ENCODE assay signal across 1 cellular context in genomic region chr16:10601444-10602401, GRCh38.
A peak's percentile ranks its signal among the peaks of the same experiment; 100 is the strongest.
TF ChIP-seq lines count a peak whose summit lies in the region.

No MANE protein-coding gene starts in this region.

TF ChIP-seq in HepG2, 621 proteins besides CTCF, POLR2A, EP300 and RAD21 (continued from another document and continues in another):
- TF ChIP-seq, protein P1, sequence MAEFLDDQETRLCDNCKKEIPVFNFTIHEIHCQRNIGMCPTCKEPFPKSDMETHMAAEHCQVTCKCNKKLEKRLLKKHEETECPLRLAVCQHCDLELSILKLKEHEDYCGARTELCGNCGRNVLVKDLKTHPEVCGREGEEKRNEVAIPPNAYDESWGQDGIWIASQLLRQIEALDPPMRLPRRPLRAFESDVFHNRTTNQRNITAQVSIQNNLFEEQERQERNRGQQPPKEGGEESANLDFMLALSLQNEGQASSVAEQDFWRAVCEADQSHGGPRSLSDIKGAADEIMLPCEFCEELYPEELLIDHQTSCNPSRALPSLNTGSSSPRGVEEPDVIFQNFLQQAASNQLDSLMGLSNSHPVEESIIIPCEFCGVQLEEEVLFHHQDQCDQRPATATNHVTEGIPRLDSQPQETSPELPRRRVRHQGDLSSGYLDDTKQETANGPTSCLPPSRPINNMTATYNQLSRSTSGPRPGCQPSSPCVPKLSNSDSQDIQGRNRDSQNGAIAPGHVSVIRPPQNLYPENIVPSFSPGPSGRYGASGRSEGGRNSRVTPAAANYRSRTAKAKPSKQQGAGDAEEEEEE (CRISPR knock-in tag; IDR thresholded peaks at IDR 0.05; ENCODE audit: borderline replicate concordance), result 0 out of 2 replicates have a peak, but pooled peaks have one; percentile 51
- TF ChIP-seq SPEN (CRISPR knock-in tag; IDR thresholded peaks at IDR 0.05; ENCODE audit: low read depth) (peak; percentile 54; the same call in 1 of the 2 replicates), ZNF713 (CRISPR knock-in tag; IDR thresholded peaks at IDR 0.05) (no peak), KDM6A (CRISPR knock-in tag; IDR thresholded peaks at IDR 0.05; ENCODE audit: low read depth) (no peak; the same call in 1 of the 2 replicates), ZNF430 (CRISPR knock-in tag; IDR thresholded peaks at IDR 0.05) (no peak), EED (CRISPR knock-in tag; IDR thresholded peaks at IDR 0.05) (no peak), HDAC1 (CRISPR knock-in tag; IDR thresholded peaks at IDR 0.05) (peak; percentile 57; the same call in 1 of the 2 replicates), ZNF629 (CRISPR knock-in tag; conservative IDR thresholded peaks at IDR 0.05) (peak; percentile 64), THRA (CRISPR knock-in tag; IDR thresholded peaks at IDR 0.05; ENCODE audit: borderline replicate concordance) (peak; percentile 89; the same call in 1 of the 2 replicates), SOX6 (IDR thresholded peaks at IDR 0.05) (no peak), SOX6 (CRISPR knock-in tag; IDR thresholded peaks at IDR 0.05) (peak; percentile 85), ZNF737 (CRISPR knock-in tag; IDR thresholded peaks at IDR 0.05; ENCODE audit: borderline replicate concordance) (no peak), ZNF772 (CRISPR knock-in tag; IDR thresholded peaks at IDR 0.05) (peak; percentile 27; the same call in 1 of the 2 replicates), ZKSCAN1 (IDR thresholded peaks at IDR 0.05; ENCODE audit: low read length) (peak; percentile 98), BCL3 (CRISPR knock-in tag; IDR thresholded peaks at IDR 0.05) (peak; percentile 74; the same call in 1 of the 2 replicates), ZMAT3 (CRISPR knock-in tag; conservative IDR thresholded peaks at IDR 0.05) (no peak), AKAP8 (CRISPR knock-in tag; IDR thresholded peaks at IDR 0.05) (no peak), FOXA1 (IDR thresholded peaks at IDR 0.05) (peak; percentile 87), FOXA1 (CRISPR knock-in tag; IDR thresholded peaks at IDR 0.05) (peak; percentile 95), ZNF501 (CRISPR knock-in tag; IDR thresholded peaks at IDR 0.05) (peak; percentile 43; the same call in 1 of the 2 replicates), ZNF552 (CRISPR knock-in tag; IDR thresholded peaks at IDR 0.05; ENCODE audit: borderline replicate concordance) (0 out of 2 replicates have a peak, but pooled peaks have one; percentile 37), POGZ (CRISPR knock-in tag; IDR thresholded peaks at IDR 0.05) (peak; percentile 31; the same call in 1 of the 2 replicates)
- TF ChIP-seq, protein P2, sequence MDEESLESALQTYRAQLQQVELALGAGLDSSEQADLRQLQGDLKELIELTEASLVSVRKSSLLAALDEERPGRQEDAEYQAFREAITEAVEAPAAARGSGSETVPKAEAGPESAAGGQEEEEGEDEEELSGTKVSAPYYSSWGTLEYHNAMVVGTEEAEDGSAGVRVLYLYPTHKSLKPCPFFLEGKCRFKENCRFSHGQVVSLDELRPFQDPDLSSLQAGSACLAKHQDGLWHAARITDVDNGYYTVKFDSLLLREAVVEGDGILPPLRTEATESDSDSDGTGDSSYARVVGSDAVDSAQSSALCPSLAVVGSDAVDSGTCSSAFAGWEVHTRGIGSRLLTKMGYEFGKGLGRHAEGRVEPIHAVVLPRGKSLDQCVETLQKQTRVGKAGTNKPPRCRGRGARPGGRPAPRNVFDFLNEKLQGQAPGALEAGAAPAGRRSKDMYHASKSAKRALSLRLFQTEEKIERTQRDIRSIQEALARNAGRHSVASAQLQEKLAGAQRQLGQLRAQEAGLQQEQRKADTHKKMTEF (CRISPR knock-in tag; IDR thresholded peaks at IDR 0.05), result peak; percentile 57; the same call in 1 of the 2 replicates
- TF ChIP-seq, protein P3, sequence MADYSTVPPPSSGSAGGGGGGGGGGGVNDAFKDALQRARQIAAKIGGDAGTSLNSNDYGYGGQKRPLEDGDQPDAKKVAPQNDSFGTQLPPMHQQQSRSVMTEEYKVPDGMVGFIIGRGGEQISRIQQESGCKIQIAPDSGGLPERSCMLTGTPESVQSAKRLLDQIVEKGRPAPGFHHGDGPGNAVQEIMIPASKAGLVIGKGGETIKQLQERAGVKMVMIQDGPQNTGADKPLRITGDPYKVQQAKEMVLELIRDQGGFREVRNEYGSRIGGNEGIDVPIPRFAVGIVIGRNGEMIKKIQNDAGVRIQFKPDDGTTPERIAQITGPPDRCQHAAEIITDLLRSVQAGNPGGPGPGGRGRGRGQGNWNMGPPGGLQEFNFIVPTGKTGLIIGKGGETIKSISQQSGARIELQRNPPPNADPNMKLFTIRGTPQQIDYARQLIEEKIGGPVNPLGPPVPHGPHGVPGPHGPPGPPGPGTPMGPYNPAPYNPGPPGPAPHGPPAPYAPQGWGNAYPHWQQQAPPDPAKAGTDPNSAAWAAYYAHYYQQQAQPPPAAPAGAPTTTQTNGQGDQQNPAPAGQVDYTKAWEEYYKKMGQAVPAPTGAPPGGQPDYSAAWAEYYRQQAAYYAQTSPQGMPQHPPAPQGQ (CRISPR knock-in tag; IDR thresholded peaks at IDR 0.05; ENCODE audit: borderline replicate concordance), result peak; percentile 82; the same call in 1 of the 2 replicates
- TF ChIP-seq, protein P4, sequence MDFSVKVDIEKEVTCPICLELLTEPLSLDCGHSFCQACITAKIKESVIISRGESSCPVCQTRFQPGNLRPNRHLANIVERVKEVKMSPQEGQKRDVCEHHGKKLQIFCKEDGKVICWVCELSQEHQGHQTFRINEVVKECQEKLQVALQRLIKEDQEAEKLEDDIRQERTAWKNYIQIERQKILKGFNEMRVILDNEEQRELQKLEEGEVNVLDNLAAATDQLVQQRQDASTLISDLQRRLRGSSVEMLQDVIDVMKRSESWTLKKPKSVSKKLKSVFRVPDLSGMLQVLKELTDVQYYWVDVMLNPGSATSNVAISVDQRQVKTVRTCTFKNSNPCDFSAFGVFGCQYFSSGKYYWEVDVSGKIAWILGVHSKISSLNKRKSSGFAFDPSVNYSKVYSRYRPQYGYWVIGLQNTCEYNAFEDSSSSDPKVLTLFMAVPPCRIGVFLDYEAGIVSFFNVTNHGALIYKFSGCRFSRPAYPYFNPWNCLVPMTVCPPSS (IDR thresholded peaks at IDR 0.05), result no peak
- TF ChIP-seq, protein P5, sequence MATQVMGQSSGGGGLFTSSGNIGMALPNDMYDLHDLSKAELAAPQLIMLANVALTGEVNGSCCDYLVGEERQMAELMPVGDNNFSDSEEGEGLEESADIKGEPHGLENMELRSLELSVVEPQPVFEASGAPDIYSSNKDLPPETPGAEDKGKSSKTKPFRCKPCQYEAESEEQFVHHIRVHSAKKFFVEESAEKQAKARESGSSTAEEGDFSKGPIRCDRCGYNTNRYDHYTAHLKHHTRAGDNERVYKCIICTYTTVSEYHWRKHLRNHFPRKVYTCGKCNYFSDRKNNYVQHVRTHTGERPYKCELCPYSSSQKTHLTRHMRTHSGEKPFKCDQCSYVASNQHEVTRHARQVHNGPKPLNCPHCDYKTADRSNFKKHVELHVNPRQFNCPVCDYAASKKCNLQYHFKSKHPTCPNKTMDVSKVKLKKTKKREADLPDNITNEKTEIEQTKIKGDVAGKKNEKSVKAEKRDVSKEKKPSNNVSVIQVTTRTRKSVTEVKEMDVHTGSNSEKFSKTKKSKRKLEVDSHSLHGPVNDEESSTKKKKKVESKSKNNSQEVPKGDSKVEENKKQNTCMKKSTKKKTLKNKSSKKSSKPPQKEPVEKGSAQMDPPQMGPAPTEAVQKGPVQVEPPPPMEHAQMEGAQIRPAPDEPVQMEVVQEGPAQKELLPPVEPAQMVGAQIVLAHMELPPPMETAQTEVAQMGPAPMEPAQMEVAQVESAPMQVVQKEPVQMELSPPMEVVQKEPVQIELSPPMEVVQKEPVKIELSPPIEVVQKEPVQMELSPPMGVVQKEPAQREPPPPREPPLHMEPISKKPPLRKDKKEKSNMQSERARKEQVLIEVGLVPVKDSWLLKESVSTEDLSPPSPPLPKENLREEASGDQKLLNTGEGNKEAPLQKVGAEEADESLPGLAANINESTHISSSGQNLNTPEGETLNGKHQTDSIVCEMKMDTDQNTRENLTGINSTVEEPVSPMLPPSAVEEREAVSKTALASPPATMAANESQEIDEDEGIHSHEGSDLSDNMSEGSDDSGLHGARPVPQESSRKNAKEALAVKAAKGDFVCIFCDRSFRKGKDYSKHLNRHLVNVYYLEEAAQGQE (IDR thresholded peaks at IDR 0.05; ENCODE audit: borderline replicate concordance in 1 of 2, low read depth in 1 of 2, low read length in 2 of 2), result no peak
- TF ChIP-seq, protein P6, sequence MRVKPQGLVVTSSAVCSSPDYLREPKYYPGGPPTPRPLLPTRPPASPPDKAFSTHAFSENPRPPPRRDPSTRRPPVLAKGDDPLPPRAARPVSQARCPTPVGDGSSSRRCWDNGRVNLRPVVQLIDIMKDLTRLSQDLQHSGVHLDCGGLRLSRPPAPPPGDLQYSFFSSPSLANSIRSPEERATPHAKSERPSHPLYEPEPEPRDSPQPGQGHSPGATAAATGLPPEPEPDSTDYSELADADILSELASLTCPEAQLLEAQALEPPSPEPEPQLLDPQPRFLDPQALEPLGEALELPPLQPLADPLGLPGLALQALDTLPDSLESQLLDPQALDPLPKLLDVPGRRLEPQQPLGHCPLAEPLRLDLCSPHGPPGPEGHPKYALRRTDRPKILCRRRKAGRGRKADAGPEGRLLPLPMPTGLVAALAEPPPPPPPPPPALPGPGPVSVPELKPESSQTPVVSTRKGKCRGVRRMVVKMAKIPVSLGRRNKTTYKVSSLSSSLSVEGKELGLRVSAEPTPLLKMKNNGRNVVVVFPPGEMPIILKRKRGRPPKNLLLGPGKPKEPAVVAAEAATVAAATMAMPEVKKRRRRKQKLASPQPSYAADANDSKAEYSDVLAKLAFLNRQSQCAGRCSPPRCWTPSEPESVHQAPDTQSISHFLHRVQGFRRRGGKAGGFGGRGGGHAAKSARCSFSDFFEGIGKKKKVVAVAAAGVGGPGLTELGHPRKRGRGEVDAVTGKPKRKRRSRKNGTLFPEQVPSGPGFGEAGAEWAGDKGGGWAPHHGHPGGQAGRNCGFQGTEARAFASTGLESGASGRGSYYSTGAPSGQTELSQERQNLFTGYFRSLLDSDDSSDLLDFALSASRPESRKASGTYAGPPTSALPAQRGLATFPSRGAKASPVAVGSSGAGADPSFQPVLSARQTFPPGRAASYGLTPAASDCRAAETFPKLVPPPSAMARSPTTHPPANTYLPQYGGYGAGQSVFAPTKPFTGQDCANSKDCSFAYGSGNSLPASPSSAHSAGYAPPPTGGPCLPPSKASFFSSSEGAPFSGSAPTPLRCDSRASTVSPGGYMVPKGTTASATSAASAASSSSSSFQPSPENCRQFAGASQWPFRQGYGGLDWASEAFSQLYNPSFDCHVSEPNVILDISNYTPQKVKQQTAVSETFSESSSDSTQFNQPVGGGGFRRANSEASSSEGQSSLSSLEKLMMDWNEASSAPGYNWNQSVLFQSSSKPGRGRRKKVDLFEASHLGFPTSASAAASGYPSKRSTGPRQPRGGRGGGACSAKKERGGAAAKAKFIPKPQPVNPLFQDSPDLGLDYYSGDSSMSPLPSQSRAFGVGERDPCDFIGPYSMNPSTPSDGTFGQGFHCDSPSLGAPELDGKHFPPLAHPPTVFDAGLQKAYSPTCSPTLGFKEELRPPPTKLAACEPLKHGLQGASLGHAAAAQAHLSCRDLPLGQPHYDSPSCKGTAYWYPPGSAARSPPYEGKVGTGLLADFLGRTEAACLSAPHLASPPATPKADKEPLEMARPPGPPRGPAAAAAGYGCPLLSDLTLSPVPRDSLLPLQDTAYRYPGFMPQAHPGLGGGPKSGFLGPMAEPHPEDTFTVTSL (CRISPR knock-in tag; IDR thresholded peaks at IDR 0.05; ENCODE audit: borderline replicate concordance), result peak; percentile 62; the same call in 1 of the 2 replicates
- TF ChIP-seq, protein P7, sequence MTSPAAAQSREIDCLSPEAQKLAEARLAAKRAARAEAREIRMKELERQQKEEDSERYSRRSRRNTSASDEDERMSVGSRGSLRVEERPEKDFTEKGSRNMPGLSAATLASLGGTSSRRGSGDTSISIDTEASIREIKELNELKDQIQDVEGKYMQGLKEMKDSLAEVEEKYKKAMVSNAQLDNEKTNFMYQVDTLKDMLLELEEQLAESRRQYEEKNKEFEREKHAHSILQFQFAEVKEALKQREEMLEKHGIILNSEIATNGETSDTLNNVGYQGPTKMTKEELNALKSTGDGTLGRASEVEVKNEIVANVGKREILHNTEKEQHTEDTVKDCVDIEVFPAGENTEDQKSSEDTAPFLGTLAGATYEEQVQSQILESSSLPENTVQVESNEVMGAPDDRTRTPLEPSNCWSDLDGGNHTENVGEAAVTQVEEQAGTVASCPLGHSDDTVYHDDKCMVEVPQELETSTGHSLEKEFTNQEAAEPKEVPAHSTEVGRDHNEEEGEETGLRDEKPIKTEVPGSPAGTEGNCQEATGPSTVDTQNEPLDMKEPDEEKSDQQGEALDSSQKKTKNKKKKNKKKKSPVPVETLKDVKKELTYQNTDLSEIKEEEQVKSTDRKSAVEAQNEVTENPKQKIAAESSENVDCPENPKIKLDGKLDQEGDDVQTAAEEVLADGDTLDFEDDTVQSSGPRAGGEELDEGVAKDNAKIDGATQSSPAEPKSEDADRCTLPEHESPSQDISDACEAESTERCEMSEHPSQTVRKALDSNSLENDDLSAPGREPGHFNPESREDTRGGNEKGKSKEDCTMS (CRISPR knock-in tag; conservative IDR thresholded peaks at IDR 0.05), result no peak
- TF ChIP-seq, protein P8, sequence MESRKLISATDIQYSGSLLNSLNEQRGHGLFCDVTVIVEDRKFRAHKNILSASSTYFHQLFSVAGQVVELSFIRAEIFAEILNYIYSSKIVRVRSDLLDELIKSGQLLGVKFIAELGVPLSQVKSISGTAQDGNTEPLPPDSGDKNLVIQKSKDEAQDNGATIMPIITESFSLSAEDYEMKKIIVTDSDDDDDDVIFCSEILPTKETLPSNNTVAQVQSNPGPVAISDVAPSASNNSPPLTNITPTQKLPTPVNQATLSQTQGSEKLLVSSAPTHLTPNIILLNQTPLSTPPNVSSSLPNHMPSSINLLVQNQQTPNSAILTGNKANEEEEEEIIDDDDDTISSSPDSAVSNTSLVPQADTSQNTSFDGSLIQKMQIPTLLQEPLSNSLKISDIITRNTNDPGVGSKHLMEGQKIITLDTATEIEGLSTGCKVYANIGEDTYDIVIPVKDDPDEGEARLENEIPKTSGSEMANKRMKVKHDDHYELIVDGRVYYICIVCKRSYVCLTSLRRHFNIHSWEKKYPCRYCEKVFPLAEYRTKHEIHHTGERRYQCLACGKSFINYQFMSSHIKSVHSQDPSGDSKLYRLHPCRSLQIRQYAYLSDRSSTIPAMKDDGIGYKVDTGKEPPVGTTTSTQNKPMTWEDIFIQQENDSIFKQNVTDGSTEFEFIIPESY (CRISPR knock-in tag; IDR thresholded peaks at IDR 0.05), result no peak
